In genomic region chr7:5423844-5424688, GRCh38 we compare ENCODE assay signal across 8 cellular contexts. TPM values are rescaled to one million over a fixed set of nuclear protein-coding genes. Genes with fewer than 3 reads are reported as not detected.
A peak's percentile ranks its signal among the peaks of the same experiment; 100 is the strongest.
DNase-seq lines count a peak whose midpoint lies in the region; ATAC-seq and TF ChIP-seq lines count a peak whose summit lies in the region.

No MANE protein-coding gene starts in this region.

- peak; percentile 39 to 65 for ATAC-seq in lower lobe of right lung
- peak; percentile 42 for ATAC-seq in stimulated activated naive CD8-positive, alpha-beta T cell treated with anti-CD3 and anti-CD28 coated beads, Interleukin-15, Interleukin-2, amounts not matched to agents 100 U/mL and 50 U/mL, for 24 hours

- H3K27ac ChIP-seq in C4-2B (peak overlapping the region; percentile 100), lower lobe of right lung (peak overlapping the region; percentile 99)

- H3K4me3 ChIP-seq in HFF-Myc (replicated peaks; ENCODE audit: low read depth, low read length) (peak overlapping the region; percentile 95), WI38 (ENCODE audit: low read depth, low read length) (peak overlapping the region; percentile 92), lower lobe of right lung (peak overlapping the region; percentile 96)

- H3K27ac Mint-ChIP-seq in endothelial cell (ENCODE audit: unreplicated experiment), result peak overlapping the region; percentile 99

- H3K9me3 Mint-ChIP-seq in endothelial cell (ENCODE audit: unreplicated experiment), result no peaks in the 10 kb centered on the region

- peaks cover 7% of the 10 kb centered on the region for H3K36me3 Mint-ChIP-seq in endothelial cell (ENCODE audit: low read depth, unreplicated experiment)

- no peaks in the 10 kb centered on the region for H3K27me3 ChIP-seq in lower lobe of right lung (ENCODE audit: low read depth)

- H3K27me3 Mint-ChIP-seq in endothelial cell (ENCODE audit: unreplicated experiment), result peaks cover 23% of the 10 kb centered on the region

- TF ChIP-seq CTCF in C4-2B (conservative IDR thresholded peaks at IDR 0.05), result no peak
- no peak for TF ChIP-seq CTCF in HFF-Myc (IDR thresholded peaks at IDR 0.05; ENCODE audit: low read depth, low read length, missing control alignments)
- TF ChIP-seq CTCF in WI38 (IDR thresholded peaks at IDR 0.05; ENCODE audit: low read depth, low read length), result no peak
- no peak for TF ChIP-seq CTCF in endothelial cell (IDR thresholded peaks at IDR 0.05; ENCODE audit: unreplicated experiment)
- no peak for TF ChIP-seq CTCF in lower lobe of right lung (IDR thresholded peaks at IDR 0.05)

- DNase-seq in HFF-Myc (ENCODE audit: extremely low read depth, low read depth) (peak; percentile 98), NCI-H2227 treated with DMSO at 0.1 percent for 48 hours (lab: John Stamatoyannopoulos, UW) (peak; percentile 94), endothelial cell (ENCODE audit: low spot score) (peak; percentile 94), lower lobe of right lung (peak; percentile 95)
- DNase-seq in stimulated activated naive CD8-positive, alpha-beta T cell treated with anti-CD3 and anti-CD28 coated beads, Interleukin-15, Interleukin-2, amounts not matched to agents 100 U/mL and 50 U/mL, for 24 hours, result peak; percentile 66
- no peak for DNase-seq in effector CD4-positive, alpha-beta T cell

- H3K4me1 ChIP-seq in lower lobe of right lung, result peaks cover 20% of the 10 kb centered on the region

- no peaks in the 10 kb centered on the region for H3K4me1 Mint-ChIP-seq in endothelial cell (ENCODE audit: unreplicated experiment)

- peak overlapping the region; percentile 99 for H3K4me3 Mint-ChIP-seq in endothelial cell (ENCODE audit: unreplicated experiment)

- intact Hi-C loops in lower lobe of right lung (cut with DNase I), result no loop called here

- H3K36me3 ChIP-seq in lower lobe of right lung, result no peaks in the 10 kb centered on the region

- no peaks in the 10 kb centered on the region for H3K9me3 ChIP-seq in lower lobe of right lung

RNA-seq across cellular contexts. Expression of gene TNRC18, which starts 0.4 kb away (rescaled TPM):
- 91.8 TPM for total RNA-seq in endothelial cell (ENCODE audit: unreplicated experiment)
- 104 TPM for total RNA-seq in lower lobe of right lung
